8 cellular contexts compared by ENCODE assay signal in the genomic region with DNA sequence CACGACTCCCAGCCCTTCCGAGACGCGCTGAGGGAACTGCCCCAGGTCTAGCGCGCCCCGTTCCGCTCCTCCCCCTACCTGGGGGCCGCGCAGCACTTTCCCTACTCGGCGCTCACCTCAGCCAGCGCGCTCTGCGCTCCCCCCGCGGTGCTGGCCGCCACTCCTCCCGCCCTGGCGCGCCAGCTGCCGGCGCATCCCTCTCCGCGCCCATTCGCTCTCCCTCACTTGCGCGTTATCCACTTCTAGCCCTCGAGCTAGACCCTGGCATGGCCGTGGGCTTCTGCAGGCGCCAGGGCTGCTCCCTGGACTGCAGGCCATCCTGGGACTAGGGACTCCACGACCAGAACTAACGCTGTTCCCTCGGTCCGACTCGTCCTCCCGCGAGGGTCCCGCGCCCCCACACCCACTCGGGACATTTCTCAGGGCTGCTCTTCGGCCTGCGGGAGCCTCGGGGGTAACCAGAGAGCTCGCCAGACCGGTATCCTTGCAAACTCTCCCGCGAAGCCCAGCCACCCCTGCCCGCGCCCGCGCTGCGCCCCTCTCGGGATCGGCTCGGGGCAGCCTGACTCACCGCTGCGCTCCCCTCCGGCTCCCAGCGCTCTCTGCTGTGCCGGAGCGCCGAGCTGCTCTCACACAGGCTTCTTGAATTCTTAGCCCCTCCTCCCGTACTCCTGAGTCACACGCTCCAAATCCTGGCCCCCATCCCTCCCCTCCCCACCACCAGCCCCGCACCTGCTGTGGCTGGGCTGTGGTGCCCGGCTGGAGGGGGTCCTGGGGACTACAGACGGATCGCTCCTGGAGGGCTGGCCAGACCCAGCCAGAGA. TPM values are rescaled to one million over a fixed set of nuclear protein-coding genes. Genes with fewer than 3 reads are reported as not detected.
A peak's percentile ranks its signal among the peaks of the same experiment; 100 is the strongest.
DNase-seq lines count a peak whose midpoint lies in the region; ATAC-seq, FAIRE-seq and TF ChIP-seq lines count a peak whose summit lies in the region.

A gene (minus strand): TSS at position 617 of the 824 bp plus-strand sequence. CDS start 51,454 bp downstream, outside the sequence.

- peak within 1 kb of the TSS; percentile 71 for H3K4me3 ChIP-seq in A549
- H3K4me3 ChIP-seq in LNCaP clone FGC (ENCODE audit: low read depth, low read length), result peak within 1 kb of the TSS; percentile 17
- H3K4me3 ChIP-seq in colonic mucosa, result peak within 1 kb of the TSS; percentile 35
- peak within 1 kb of the TSS; percentile 34 for H3K4me3 ChIP-seq in lung

- POLR2A ChIA-PET in A549 (lab: Yijun Ruan, JAX), result interaction anchor here (1.2 kb wide), 1 partner anchor 169 kb away, joined by 3 read pairs; no protein-coding TSS in a partner anchor
- POLR2A ChIA-PET in activated CD8-positive, alpha-beta T cell treated with anti-CD3 and anti-CD28 coated beads for 36 hours (lab: Charles Lee), result no interaction called here

- intact Hi-C loops in colonic mucosa (cut with DNase I), result no loop called here
- intact Hi-C loops in activated CD8-positive, alpha-beta T cell treated with anti-CD3 and anti-CD28 coated beads for 36 hours (cut with micrococcal nuclease), result no loop called here

- TF ChIP-seq CTCF in A549 (IDR thresholded peaks at IDR 0.05) (no peak), LNCaP clone FGC (IDR thresholded peaks at IDR 0.05; ENCODE audit: control insufficient read depth, extremely low read depth, insufficient read depth) (no peak), colonic mucosa (IDR thresholded peaks at IDR 0.05) (no peak), lung (IDR thresholded peaks at IDR 0.05; ENCODE audit: control extremely low read depth, extremely low read depth) (no peak)
- TF ChIP-seq CTCF in activated CD8-positive, alpha-beta T cell treated with anti-CD3 and anti-CD28 coated beads for 36 hours (IDR thresholded peaks at IDR 0.05), result no peak

- H3K4me1 ChIP-seq in A549, result peaks cover 8% of the 10 kb centered on the region; the same call in 2 of the 3 replicates
- H3K4me1 ChIP-seq in colonic mucosa, result peaks cover 9% of the 10 kb centered on the region
- H3K4me1 ChIP-seq in lung (ENCODE audit: control insufficient read depth in 2 of 2, insufficient read depth in 2 of 2, low read length in 2 of 2), result peaks cover 3 to 9% of the 10 kb centered on the region in 2 donors

- H3K4me2 ChIP-seq in A549, result peak within 1 kb of the TSS; percentile 94

- peak within 1 kb of the TSS in 1 of 2 donors; percentile 26 for H3K9ac ChIP-seq in colonic mucosa (ENCODE audit: low read depth in 2 of 2, low read length in 2 of 2)

- H3K9me3 ChIP-seq in A549 (no peaks in the 10 kb centered on the region), colonic mucosa (no peaks in the 10 kb centered on the region), lung (ENCODE audit: control insufficient read depth in 2 of 2, insufficient read depth in 1 of 2, low read length in 1 of 2) (peaks cover 0 to 11% of the 10 kb centered on the region in 2 donors)

- CTCF ChIA-PET in A549 (lab: Yijun Ruan, JAX), result interaction anchor here (0.6 to 2.9 kb wide), 9 partner anchors 10 to 358 kb away, joined by 3 to 19 read pairs (median 3); no protein-coding TSS in a partner anchor
- CTCF ChIA-PET in activated CD8-positive, alpha-beta T cell treated with anti-CD3 and anti-CD28 coated beads for 36 hours (lab: Charles Lee), result interaction anchor here (1.2 kb wide), 1 partner anchor 27 kb away, joined by 3 read pairs; no protein-coding TSS in a partner anchor

- no peak for TF ChIP-seq POLR2A in A549 (IDR thresholded peaks at IDR 0.05; ENCODE audit: low read length)

- H3K27me3 ChIP-seq in colonic mucosa, result peaks cover 16% of the 10 kb centered on the region
- H3K27me3 ChIP-seq in lung (ENCODE audit: control insufficient read depth, insufficient read depth), result peaks cover 11% of the 10 kb centered on the region

- no peaks in the 10 kb centered on the region for H3K4me1 Mint-ChIP-seq in activated CD8-positive, alpha-beta T cell treated with anti-CD3 and anti-CD28 coated beads for 36 hours (ENCODE audit: low read depth)

- no peaks in the 10 kb centered on the region for H3K36me3 ChIP-seq in colonic mucosa
- H3K36me3 ChIP-seq in lung (ENCODE audit: control insufficient read depth in 2 of 2, insufficient read depth in 2 of 2, low read length in 2 of 2), result no peaks in the 10 kb centered on the region

- no peaks in the 10 kb centered on the region for H3K9me3 Mint-ChIP-seq in activated CD8-positive, alpha-beta T cell treated with anti-CD3 and anti-CD28 coated beads for 36 hours

- no peak for FAIRE-seq in A549 (lab: Jason Lieb, UNC)

- no peak for TF ChIP-seq EP300 in A549 (IDR thresholded peaks at IDR 0.05)

- peak within 1 kb of the TSS; percentile 67 to 91 for H3K27ac ChIP-seq in A549
- no peak within 1 kb of the TSS for H3K27ac ChIP-seq in colonic mucosa
- H3K27ac ChIP-seq in lung (ENCODE audit: low read depth in 1 of 2, low read length in 1 of 2), result peak within 1 kb of the TSS; percentile 6 to 71

- H3K36me3 Mint-ChIP-seq in activated CD8-positive, alpha-beta T cell treated with anti-CD3 and anti-CD28 coated beads for 36 hours (ENCODE audit: low read depth), result no peaks in the 10 kb centered on the region

- DNase-seq in A549 (ENCODE audit: low read depth in 1 of 2, low spot score in 1 of 2) (peak; percentile 27 to 49), LNCaP clone FGC (ENCODE audit: low read depth) (no peak), colonic mucosa (no peak), lung (ENCODE audit: low spot score) (no peak), inferior parietal cortex (ENCODE audit: extremely low spot score) (no peak)
- DNase-seq in activated CD8-positive, alpha-beta T cell treated with anti-CD3 and anti-CD28 coated beads for 36 hours, result no peak
- DNase-seq in stimulated activated CD4-positive, alpha-beta T cell treated with anti-CD3 and anti-CD28 coated beads, Interleukin-4, amount 100 ng/mL, for 24 hours, result no peak

- H3K27ac Mint-ChIP-seq in activated CD8-positive, alpha-beta T cell treated with anti-CD3 and anti-CD28 coated beads for 36 hours, result no peak within 1 kb of the TSS

- TF ChIP-seq RAD21 in A549 (conservative IDR thresholded peaks at IDR 0.05 in 1 of 2, IDR thresholded peaks at IDR 0.05 in 1 of 2), result no peak

- ATAC-seq in A549 (peak; percentile 84 to 93), lung (ENCODE audit: insufficient read depth, low FRiP score) (peak; percentile 60), GM18858 (IDR thresholded peaks at IDR 0.05; ENCODE audit: unreplicated experiment) (no peak)
- ATAC-seq in activated CD8-positive, alpha-beta T cell treated with anti-CD3 and anti-CD28 coated beads for 36 hours, result no peak

- H3K4me3 Mint-ChIP-seq in activated CD8-positive, alpha-beta T cell treated with anti-CD3 and anti-CD28 coated beads for 36 hours, result no peak within 1 kb of the TSS

- no CpG with 5 or more reads among the region's 69 CpGs for WGBS in A549 (ENCODE audit: missing lambda C conversion rate)
- 1 to 2% methylated on average over 64 to 69 of the region's 69 CpGs for WGBS in lung, 2 donors

- peaks cover 25% of the 10 kb centered on the region for H3K27me3 Mint-ChIP-seq in activated CD8-positive, alpha-beta T cell treated with anti-CD3 and anti-CD28 coated beads for 36 hours

TF ChIP-seq in A549, 52 proteins besides CTCF, POLR2A, EP300 and RAD21:
- TF ChIP-seq BHLHE40 (IDR thresholded peaks at IDR 0.05; ENCODE audit: low read depth, low read length), result no peak
- TF ChIP-seq ZFP36 (IDR thresholded peaks at IDR 0.05; ENCODE audit: borderline replicate concordance, partially characterized antibody), result no peak
- no peak for TF ChIP-seq JUNB (IDR thresholded peaks at IDR 0.05)
- TF ChIP-seq KDM5A (IDR thresholded peaks at IDR 0.05), result no peak
- no peak for TF ChIP-seq JUN (IDR thresholded peaks at IDR 0.05)
- no peak for TF ChIP-seq ESRRA (IDR thresholded peaks at IDR 0.05; ENCODE audit: borderline replicate concordance, low read length)
- peak; percentile 7; the same call in 1 of the 3 replicates for TF ChIP-seq SMC3 (IDR thresholded peaks at IDR 0.05)
TF ChIP-seq in A549: peak in this region for 1.

RNA-seq across cellular contexts. Expression of the gene that starts here (rescaled TPM):
- polyA plus RNA-seq in A549 (2011; rRNA removed) (0.71 TPM in 2 replicates), A549 (2017; fragmentation: RNase III; extraction: RNeasy Plus Mini Kit Qiagen cat#74134 plus additional on column Dnase treatment) (1.4 to 1.6 TPM (median 1.6 TPM) in 3 replicates), lung (1 to 10 TPM in 1 of 2 donors, under 1 TPM in 1; 0.47 to 1.7 TPM)
- 3.1 and 3.4 TPM in 2 replicates for polyA plus RNA-seq in A549 (2012; cell fraction: cytosol; rRNA removed)
- 5.2 and 5.4 TPM in 2 replicates for polyA plus RNA-seq in A549 (2012; cell fraction: nucleus; rRNA removed)
- 0.45 TPM in 1 of 2 replicates, not detected in the other for polyA minus RNA-seq in A549 (2011; rRNA and poly(A)+ RNA removed)
- total RNA-seq in colonic mucosa (under 1 TPM in 1 of 2 donors, not detected in 1; 0.64 TPM), lung (under 1 TPM; 0.40 to 0.52 TPM)
- total RNA-seq in activated CD8-positive, alpha-beta T cell treated with anti-CD3 and anti-CD28 coated beads for 36 hours, result not detected

Comparison
In these comparisons a context has a peak if more than half of its experiments do, and no peak if none do; other contexts are left out.
1. ATAC-seq: peak in A549 (2 of 2) and lung (single experiment); none in activated CD8-positive, alpha-beta T cell treated with anti-CD3 and anti-CD28 coated beads for 36 hours (single experiment) and GM18858 (single experiment).
2. DNase-seq: peak in A549 (2 of 2); none in LNCaP clone FGC (single experiment), colonic mucosa (single experiment), lung (single experiment), activated CD8-positive, alpha-beta T cell treated with anti-CD3 and anti-CD28 coated beads for 36 hours (single experiment), inferior parietal cortex (single experiment) and stimulated activated CD4-positive, alpha-beta T cell treated with anti-CD3 and anti-CD28 coated beads, Interleukin-4, amount 100 ng/mL, for 24 hours (single experiment).
3. H3K4me3 ChIP-seq: peak in every context shown above with its lines; median percentile 71 in A549; 35 in colonic mucosa; 34 in lung; 17 in LNCaP clone FGC.